ENCODE assay signal across 8 cellular contexts in genomic region chr3:9986230-9986725, GRCh38. TPM values are rescaled to one million over a fixed set of nuclear protein-coding genes. Genes with fewer than 3 reads are reported as not detected.
DNase-seq lines count a peak whose midpoint lies in the region; ATAC-seq and TF ChIP-seq lines count a peak whose summit lies in the region.

No MANE protein-coding gene starts in this region.

- TF ChIP-seq CTCF in DOHH2 (IDR thresholded peaks at IDR 0.05; ENCODE audit: low read depth, low read length, poor library complexity, severe bottlenecking) (no peak), GM10248 (IDR thresholded peaks at IDR 0.05; ENCODE audit: control extremely low read depth, extremely low read depth, low read depth, missing control alignments) (no peak)

- no peaks in the 10 kb centered on the region for H3K9me3 ChIP-seq in DOHH2 (ENCODE audit: control insufficient read depth, insufficient read depth, low read length)

- H3K9me2 ChIP-seq in DOHH2 (replicated peaks; ENCODE audit: control insufficient read depth, low read length) = no peaks in the 10 kb centered on the region

- H3K79me2 ChIP-seq in DOHH2 (ENCODE audit: control insufficient read depth, low read length) = peaks cover 77% of the 10 kb centered on the region

- H3K27me3 ChIP-seq in DOHH2 (ENCODE audit: control insufficient read depth, low read length) = no peaks in the 10 kb centered on the region

- peak overlapping the region; percentile 99 to 100 for H3K27ac Mint-ChIP-seq in effector memory CD8-positive, alpha-beta T cell
- peak overlapping the region; percentile 97 to 99 for H3K27ac Mint-ChIP-seq in natural killer cell treated with Interleukin-12 subunit alpha and Interleukin-12 subunit beta and Interleukin-15 and Interleukin-18, amount 100 ng/mL, for 72 hours

- CTCF ChIA-PET in GM10248 (lab: Yijun Ruan, JAX) = interaction anchor here (2.1 kb wide), 1 partner anchor 53 kb away, joined by 8 read pairs; the partner anchor contains the start of gene CRELD1

- POLR2A ChIA-PET in GM10248 (lab: Yijun Ruan, JAX) = interaction anchor here (0.7 to 1.0 kb wide), 2 partner anchors 53 to 237 kb away, joined by 3 to 4 read pairs; partner anchors contain the start of genes CRELD1 and OGG1

- H3K4me1 ChIP-seq in DOHH2 (ENCODE audit: control insufficient read depth, low read length) = peaks cover 22% of the 10 kb centered on the region

- peak; percentile 44 to 68 for DNase-seq in Kasumi-1 (lab: John Stamatoyannopoulos, UW)
- DNase-seq in effector memory CD8-positive, alpha-beta T cell = no peak
- no peak for DNase-seq in natural killer cell treated with Interleukin-12 subunit alpha and Interleukin-12 subunit beta and Interleukin-15 and Interleukin-18, amount 100 ng/mL, for 72 hours (ENCODE audit: low spot score)
- DNase-seq in D341Med (ENCODE audit: low spot score) = no peak
- no peak for DNase-seq in NCI-H1436 treated with DMSO at 0.1 percent for 48 hours (lab: John Stamatoyannopoulos, UW)
- no peak for DNase-seq in GM10248 (ENCODE audit: extremely low spot score)

- peaks cover 36% of the 10 kb centered on the region for H3K36me3 Mint-ChIP-seq in effector memory CD8-positive, alpha-beta T cell (ENCODE audit: insufficient read depth)
- H3K36me3 Mint-ChIP-seq in natural killer cell treated with Interleukin-12 subunit alpha and Interleukin-12 subunit beta and Interleukin-15 and Interleukin-18, amount 100 ng/mL, for 72 hours = peaks cover 4% of the 10 kb centered on the region

- peak overlapping the region; percentile 98 to 99 for H3K4me3 Mint-ChIP-seq in effector memory CD8-positive, alpha-beta T cell
- H3K4me3 Mint-ChIP-seq in natural killer cell treated with Interleukin-12 subunit alpha and Interleukin-12 subunit beta and Interleukin-15 and Interleukin-18, amount 100 ng/mL, for 72 hours = peak overlapping the region; percentile 99

- H3K27ac ChIP-seq in DOHH2 (ENCODE audit: low read depth, low read length) = no peak overlapping the region

- peak overlapping the region; percentile 73 for H3K4me3 ChIP-seq in DOHH2 (ENCODE audit: low read length)

- no peaks in the 10 kb centered on the region for H4K20me1 ChIP-seq in DOHH2 (ENCODE audit: control insufficient read depth, insufficient read depth, low read depth, low read length)

- no peaks in the 10 kb centered on the region for H3F3A ChIP-seq in DOHH2 (ENCODE audit: control insufficient read depth, insufficient read depth)

- peak overlapping the region; percentile 67 for H3K4me2 ChIP-seq in DOHH2 (ENCODE audit: low read length)

- peak; percentile 28 for ATAC-seq in GM21619 (IDR thresholded peaks at IDR 0.05; ENCODE audit: unreplicated experiment)
- ATAC-seq in effector memory CD8-positive, alpha-beta T cell (replicated peaks) = peak; percentile 53
- ATAC-seq in natural killer cell treated with Interleukin-12 subunit alpha and Interleukin-12 subunit beta and Interleukin-15 and Interleukin-18, amount 100 ng/mL, for 72 hours = peak; percentile 74 to 76

- no peaks in the 10 kb centered on the region for H3K9me3 Mint-ChIP-seq in effector memory CD8-positive, alpha-beta T cell
- H3K9me3 Mint-ChIP-seq in natural killer cell treated with Interleukin-12 subunit alpha and Interleukin-12 subunit beta and Interleukin-15 and Interleukin-18, amount 100 ng/mL, for 72 hours = no peaks in the 10 kb centered on the region

- peaks cover 9 to 22% of the 10 kb centered on the region in 2 donors for H3K4me1 Mint-ChIP-seq in effector memory CD8-positive, alpha-beta T cell (ENCODE audit: low read depth in 2 of 2)
- peaks cover 10 to 17% of the 10 kb centered on the region in 2 donors for H3K4me1 Mint-ChIP-seq in natural killer cell treated with Interleukin-12 subunit alpha and Interleukin-12 subunit beta and Interleukin-15 and Interleukin-18, amount 100 ng/mL, for 72 hours (ENCODE audit: low read depth in 2 of 2)

- no peaks in the 10 kb centered on the region for H3K27me3 Mint-ChIP-seq in effector memory CD8-positive, alpha-beta T cell
- H3K27me3 Mint-ChIP-seq in natural killer cell treated with Interleukin-12 subunit alpha and Interleukin-12 subunit beta and Interleukin-15 and Interleukin-18, amount 100 ng/mL, for 72 hours = no peaks in the 10 kb centered on the region

- peaks cover 28% of the 10 kb centered on the region for H3K36me3 ChIP-seq in DOHH2 (ENCODE audit: control insufficient read depth, low read length)

RNA-seq across cellular contexts. Expression of gene EMC3, which starts 0.4 kb away (rescaled TPM):
- total RNA-seq in natural killer cell treated with Interleukin-12 subunit alpha and Interleukin-12 subunit beta and Interleukin-15 and Interleukin-18, amount 100 ng/mL, for 72 hours = 10 to 100 TPM; 62.5 to 65.8 TPM

RNA-seq across cellular contexts. Expression of gene PRRT3, which starts 34.1 kb away (rescaled TPM):
- 10 to 100 TPM; 13.4 to 13.7 TPM for total RNA-seq in natural killer cell treated with Interleukin-12 subunit alpha and Interleukin-12 subunit beta and Interleukin-15 and Interleukin-18, amount 100 ng/mL, for 72 hours

RNA-seq across cellular contexts. Expression of gene FANCD2, which starts 40.0 kb away (rescaled TPM):
- 100 to 1,000 TPM in 1 of 2 donors, 10 to 100 TPM in 1; 35.0 to 110 TPM for total RNA-seq in natural killer cell treated with Interleukin-12 subunit alpha and Interleukin-12 subunit beta and Interleukin-15 and Interleukin-18, amount 100 ng/mL, for 72 hours

RNA-seq across cellular contexts. Expression of gene CRELD1, which starts 52.6 kb away (rescaled TPM):
- total RNA-seq in natural killer cell treated with Interleukin-12 subunit alpha and Interleukin-12 subunit beta and Interleukin-15 and Interleukin-18, amount 100 ng/mL, for 72 hours = 10 to 100 TPM; 22.8 to 29.7 TPM

Comparison
In these comparisons a context has a peak if more than half of its experiments do, and no peak if none do; other contexts are left out.
1. DNase-seq: peak in Kasumi-1 (2 of 2); none in effector memory CD8-positive, alpha-beta T cell (0 of 3), natural killer cell treated with Interleukin-12 subunit alpha and Interleukin-12 subunit beta and Interleukin-15 and Interleukin-18, amount 100 ng/mL, for 72 hours (single experiment), D341Med (single experiment), NCI-H1436 treated with DMSO at 0.1 percent for 48 hours (single experiment) and GM10248 (single experiment).
2. Peak in every context shown above with its lines, with median percentiles within 50 percentile points of each other: ATAC-seq.